In the genomic region with DNA sequence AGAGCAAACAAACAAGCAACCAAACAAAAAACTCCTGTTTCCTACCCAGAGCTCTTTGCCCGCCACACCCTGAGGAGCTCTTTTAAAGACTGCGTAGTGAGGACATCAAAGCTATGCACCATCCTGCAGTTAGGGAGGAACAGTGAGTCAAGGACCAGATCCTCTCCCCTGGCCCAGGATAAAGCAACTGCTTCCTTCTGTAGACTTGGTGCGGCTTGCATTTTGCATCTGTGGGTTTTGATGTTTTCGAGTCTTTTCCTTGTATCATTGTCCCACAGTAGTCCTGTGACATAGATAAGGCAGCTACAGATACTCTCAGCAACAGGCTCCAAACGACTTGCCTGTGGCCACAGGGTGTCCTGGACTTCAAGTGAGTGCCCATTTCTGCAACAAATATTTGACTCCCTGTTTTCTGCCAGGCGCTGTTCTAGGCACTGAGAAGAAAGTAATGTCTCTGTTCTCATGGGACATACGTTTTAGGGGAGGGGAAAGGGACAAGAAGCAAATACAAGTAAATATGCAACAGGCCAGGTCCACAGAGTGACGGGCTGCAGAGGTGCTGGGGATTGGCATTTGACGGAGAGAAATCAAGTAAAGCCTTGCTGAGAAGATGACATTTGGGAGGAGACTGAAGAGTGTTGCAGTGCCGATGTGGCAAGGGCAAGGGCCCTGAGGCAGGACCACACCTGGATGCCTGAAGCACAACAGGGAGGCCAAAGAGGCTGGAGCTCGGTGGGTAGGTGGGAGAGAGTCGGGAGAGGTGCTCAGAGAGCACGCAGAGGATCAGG, we compare ENCODE assay signal across 16 cellular contexts.
"Had no signal": no experiment of that assay in that cellular context is flagged by ENCODE, and none has a peak within 500 bp of the region (broad histone marks: within the 10 kb centered on the region; RNA-seq: fewer than 3 reads in every experiment).

No MANE protein-coding gene starts in this region.

- H3K9me3 Mint-ChIP-seq: type B pancreatic cell had no signal

- ATAC-seq: mucosa of descending colon; naive thymus-derived CD8-positive, alpha-beta T cell; pancreas had no signal

- H3K4me3 Mint-ChIP-seq: naive thymus-derived CD8-positive, alpha-beta T cell; type B pancreatic cell had no signal

- H3K27ac ChIP-seq: colonic mucosa, pancreas had no signal

- H3K9me3 ChIP-seq: colonic mucosa, mucosa of descending colon, pancreas had no signal

- H3K36me3 ChIP-seq: colonic mucosa, pancreas had no signal

- H3K27ac Mint-ChIP-seq: naive thymus-derived CD8-positive, alpha-beta T cell; progenitor cell of endocrine pancreas; type B pancreatic cell had no signal

- H3K4me1 Mint-ChIP-seq: naive thymus-derived CD8-positive, alpha-beta T cell had no signal

- H3K4me1 ChIP-seq: colonic mucosa had no signal

- H3K4me3 ChIP-seq: colonic mucosa, mucosa of descending colon, pancreas had no signal

- H3K36me3 Mint-ChIP-seq: naive thymus-derived CD8-positive, alpha-beta T cell; type B pancreatic cell had no signal

- DNase-seq: colonic mucosa; dermis blood vessel endothelial cell; foreskin melanocyte; head of caudate nucleus; hippocampal formation; mammary epithelial cell; mucosa of descending colon; naive thymus-derived CD8-positive, alpha-beta T cell; occipital lobe; pancreas; right cardiac atrium; small intestine; stimulated activated CD4-positive, alpha-beta T cell treated with anti-CD3 and anti-CD28 coated beads, Interleukin-12 subunit alpha, Interleukin-12 subunit beta, amount 100 ng/mL, for 4 hours; stimulated activated naive CD4-positive, alpha-beta T cell treated with Interleukin-2 at 50 U/mL for 16 hours had no signal

- H3K27me3 ChIP-seq: colonic mucosa, pancreas had no signal
